In the genomic region with DNA sequence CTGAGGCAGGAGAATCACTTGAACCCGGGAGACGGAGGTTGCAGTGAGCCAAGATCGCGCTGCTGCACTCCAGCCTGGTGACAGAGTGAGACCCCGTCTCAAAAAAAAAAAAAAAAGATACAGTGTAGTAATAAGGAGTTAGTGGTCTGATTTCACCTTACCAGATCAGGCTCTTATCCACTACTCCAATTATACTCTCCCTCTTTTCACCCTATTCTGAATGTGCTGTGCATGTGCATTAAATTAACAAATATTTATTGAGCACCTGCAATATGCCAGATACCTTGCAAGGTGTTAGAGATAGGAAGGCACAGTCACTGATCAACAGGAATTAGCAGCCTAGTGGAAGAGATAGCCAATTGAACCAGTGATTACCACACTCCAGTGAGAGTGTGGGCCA, we compare ENCODE assay signal across 35 cellular contexts.
"Had no signal": no experiment of that assay in that cellular context is flagged by ENCODE, and none has a peak within 500 bp of the region (broad histone marks: within the 10 kb centered on the region; RNA-seq: fewer than 3 reads in every experiment).

No MANE protein-coding gene starts in this region.

- H3K36me3 ChIP-seq: MG63 had no signal

- DNase-seq: Karpas-422, Kasumi-1, MG63, MM.1S, MV-4-11, NCI-H1048, NCI-H1092, NCI-H1092 treated with DMSO at 0.1 percent for 48 hours, NCI-H1105, NCI-H1105 treated with DMSO at 0.1 percent for 48 hours, NCI-H1417, NCI-H1417 treated with DMSO at 0.1 percent for 48 hours, NCI-H1436, NCI-H1436 treated with DMSO at 0.1 percent for 48 hours, NCI-H146, NCI-H1694, NCI-H1694 treated with DMSO at 0.1 percent for 48 hours, NCI-H187, NCI-H187 treated with DMSO at 0.1 percent for 48 hours, NCI-H1930, NCI-H2029, NCI-H2029 treated with DMSO at 0.1 percent for 48 hours, NCI-H2081, NCI-H2081 treated with DMSO at 0.1 percent for 48 hours, NCI-H2107, NCI-H2171, NCI-H2171 treated with DMSO at 0.1 percent for 48 hours, NCI-H2227 treated with DMSO at 0.1 percent for 48 hours, NCI-H226, NCI-H345, NCI-H446, NCI-H446 treated with DMSO at 0.1 percent for 48 hours, NCI-H510A, NCI-H510A treated with DMSO at 0.1 percent for 48 hours, NCI-H524 had no signal

- H3K9me3 ChIP-seq: MG63 had no signal

- H3K27me3 ChIP-seq: MG63 had no signal

- H3K4me3 ChIP-seq: MG63 had no signal
